18 cellular contexts compared by ENCODE assay signal in the genomic region with DNA sequence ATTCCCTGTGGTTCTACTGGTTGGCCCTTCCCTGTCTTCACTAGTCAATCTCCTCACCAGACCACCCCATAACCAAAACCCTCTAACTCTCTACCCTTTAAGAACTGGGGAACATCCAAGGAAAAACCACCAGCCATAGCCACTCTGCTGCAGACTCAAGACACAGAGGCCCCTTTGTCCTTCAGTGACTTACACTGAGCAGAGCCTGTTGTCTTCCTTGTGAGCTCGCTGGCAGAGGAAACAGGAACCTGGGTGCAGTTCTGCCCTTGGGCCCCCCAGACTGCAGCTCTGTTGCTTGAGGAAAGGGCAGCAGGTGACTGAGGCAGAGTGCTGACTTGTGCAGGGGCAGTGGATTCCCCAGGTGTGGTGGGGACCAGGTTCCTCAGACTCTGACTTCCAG. TPM values are rescaled to one million over a fixed set of nuclear protein-coding genes. Genes with fewer than 3 reads are reported as not detected.
DNase-seq lines count a peak whose midpoint lies in the region; ATAC-seq and TF ChIP-seq lines count a peak whose summit lies in the region.
"Had no signal": no experiment of that assay in that cellular context is flagged by ENCODE, and none has a peak within 500 bp of the region (broad histone marks: within the 10 kb centered on the region; RNA-seq: fewer than 3 reads in every experiment).

No MANE protein-coding gene starts in this region.

- H3K27ac ChIP-seq in breast epithelium (peak overlapping the region; percentile 28 to 66), mammary epithelial cell (ENCODE audit: insufficient read depth, low read depth, low read length) (no peak overlapping the region), substantia nigra (ENCODE audit: low read depth, low read length, poor library complexity, severe bottlenecking) (peak overlapping the region; percentile 21), spleen (peak overlapping the region in 4 of 8 donors; percentile 22 to 53 (median 40))
- H3K27ac ChIP-seq: ascending aorta, sigmoid colon, thoracic aorta had no signal

- peak overlapping the region; percentile 81 for H3K27ac Mint-ChIP-seq in activated CD4-positive, alpha-beta memory T cell treated with anti-CD3 and anti-CD28 coated beads for 36 hours

- in situ Hi-C loops in mammary epithelial cell (cut with MboI; ENCODE audit: low sequenced_read_pairs in 2 of 2) = loop anchor here in 1 of 2 donors (10.0 kb wide), 1 partner anchor 194 kb away; no protein-coding TSS in a partner anchor

- H4K20me1 ChIP-seq in mammary epithelial cell (ENCODE audit: insufficient read depth, low read length) = no peaks in the 10 kb centered on the region

- peak in 1 of 2 donors; percentile 45 for DNase-seq in breast epithelium (ENCODE audit: low spot score in 2 of 2)
- no peak for DNase-seq in mammary epithelial cell
- DNase-seq in activated CD4-positive, alpha-beta memory T cell treated with anti-CD3 and anti-CD28 coated beads for 36 hours = peak; percentile 11
- DNase-seq in foreskin melanocyte = peak; percentile 73
- DNase-seq in substantia nigra (lab: John Stamatoyannopoulos, UW) = peak in 18 of 49 donors; percentile 2 to 47 (median 8)
- DNase-seq in spleen = no peak
- no peak for DNase-seq in RKO (ENCODE audit: low spot score)
- DNase-seq: activated CD4-positive, alpha-beta T cell treated with anti-CD3 and anti-CD28 coated beads for 1 hour; NCI-H2029; NCI-H510A treated with DMSO at 0.1 percent for 48 hours; Right ventricle myocardium superior; sigmoid colon; stimulated activated CD4-positive, alpha-beta T cell treated with anti-CD3 and anti-CD28 coated beads, Interleukin-2, amount 100 ng/mL, for 24 hours had no signal

- H3K4me3 Mint-ChIP-seq in activated CD4-positive, alpha-beta memory T cell treated with anti-CD3 and anti-CD28 coated beads for 36 hours = peak overlapping the region; percentile 2

- H3K36me3 ChIP-seq in breast epithelium = peaks cover 4% of the 10 kb centered on the region
- peaks cover 38% of the 10 kb centered on the region for H3K36me3 ChIP-seq in mammary epithelial cell (ENCODE audit: insufficient read depth, low read length)
- peaks cover 0 to 100% (median 89%) of the 10 kb centered on the region in 6 donors for H3K36me3 ChIP-seq in spleen

- no peaks in the 10 kb centered on the region for H3K4me1 ChIP-seq in breast epithelium
- H3K4me1 ChIP-seq in mammary epithelial cell (ENCODE audit: insufficient read depth, low read length) = no peaks in the 10 kb centered on the region
- H3K4me1 ChIP-seq in spleen = peaks cover 5 to 81% (median 49%) of the 10 kb centered on the region in 6 donors
- H3K4me1 ChIP-seq: ascending aorta had no signal

- H3K4me2 ChIP-seq in mammary epithelial cell (ENCODE audit: insufficient read depth, low read depth, low read length) = no peak overlapping the region

- no peaks in the 10 kb centered on the region for H3K9me3 Mint-ChIP-seq in activated CD4-positive, alpha-beta memory T cell treated with anti-CD3 and anti-CD28 coated beads for 36 hours

- 100% methylated on average over 1 of the region's 1 CpG for WGBS in mammary epithelial cell (ENCODE audit: low coverage, missing lambda C conversion rate)
- WGBS in spleen, 5 donors = 23 to 58% (median 50%) methylated on average over 1 of the region's 1 CpG

- peaks cover 8% of the 10 kb centered on the region for H3K79me2 ChIP-seq in mammary epithelial cell (ENCODE audit: insufficient read depth, low read length)

- CTCF ChIA-PET in mammary epithelial cell (lab: Charles Lee; ENCODE audit: low non-redundant PET) = no interaction called here
- CTCF ChIA-PET in activated CD4-positive, alpha-beta memory T cell treated with anti-CD3 and anti-CD28 coated beads for 36 hours (lab: Charles Lee) = no interaction called here

- POLR2A ChIA-PET in activated CD4-positive, alpha-beta memory T cell treated with anti-CD3 and anti-CD28 coated beads for 36 hours (lab: Charles Lee) = interaction anchor here (0.6 to 2.0 kb wide), 2 partner anchors 9 to 65 kb away, joined by 3 to 7 read pairs; no protein-coding TSS in a partner anchor

- ATAC-seq in GM21381 (IDR thresholded peaks at IDR 0.05; ENCODE audit: unreplicated experiment) = no peak
- ATAC-seq: left lobe of liver had no signal

- H3K36me3 Mint-ChIP-seq in activated CD4-positive, alpha-beta memory T cell treated with anti-CD3 and anti-CD28 coated beads for 36 hours = peaks cover 78% of the 10 kb centered on the region

- no peak overlapping the region for H3K9ac ChIP-seq in mammary epithelial cell (ENCODE audit: insufficient read depth, low read length)

- H3K9me3 ChIP-seq in breast epithelium (no peaks in the 10 kb centered on the region), mammary epithelial cell (replicated peaks; ENCODE audit: insufficient read depth, low read length) (no peaks in the 10 kb centered on the region), spleen (no peaks in the 10 kb centered on the region)
- H3K9me3 ChIP-seq: ascending aorta, sigmoid colon, thoracic aorta had no signal

- TF ChIP-seq CTCF in breast epithelium (IDR thresholded peaks at IDR 0.05) (no peak), mammary epithelial cell (conservative IDR thresholded peaks at IDR 0.05 in 1 of 2, IDR thresholded peaks at IDR 0.05 in 1 of 2; ENCODE audit: extremely low read depth in 1 of 2, insufficient read depth in 1 of 2, low read depth in 1 of 2, low read length in 2 of 2) (no peak), spleen (IDR thresholded peaks at IDR 0.05 in 8 of 11, conservative IDR thresholded peaks at IDR 0.05 in 3 of 11) (no peak)

- no peaks in the 10 kb centered on the region for H3K27me3 Mint-ChIP-seq in activated CD4-positive, alpha-beta memory T cell treated with anti-CD3 and anti-CD28 coated beads for 36 hours

- no peak for TF ChIP-seq POLR2A in breast epithelium (IDR thresholded peaks at IDR 0.05)
- TF ChIP-seq POLR2A in spleen (IDR thresholded peaks at IDR 0.05) = no peak

- intact Hi-C loops in breast epithelium (cut with DNase I; ENCODE audit: low total_unique reads) = no loop called here
- intact Hi-C loops in mammary epithelial cell (cut with micrococcal nuclease) = no loop called here
- intact Hi-C loops in activated CD4-positive, alpha-beta memory T cell treated with anti-CD3 and anti-CD28 coated beads for 36 hours (cut with micrococcal nuclease) = no loop called here
- intact Hi-C loops in spleen (cut with DNase I; ENCODE audit: low total_unique reads) = loop anchor here (10.0 kb wide), 1 partner anchor 46 kb away; no protein-coding TSS in a partner anchor

- H3K4me3 ChIP-seq in breast epithelium (no peak overlapping the region), mammary epithelial cell (replicated peaks in 1 of 3; ENCODE audit: insufficient read depth in 1 of 3, low read depth in 2 of 3, low read length in 3 of 3) (no peak overlapping the region), spleen (no peak overlapping the region)
- H3K4me3 ChIP-seq: ascending aorta, sigmoid colon, thoracic aorta had no signal

- dilution Hi-C loops in mammary epithelial cell (cut with HindIII; ENCODE audit: low sequenced_read_pairs) = no loop called here

- no peak overlapping the region for H2AFZ ChIP-seq in mammary epithelial cell (ENCODE audit: low read depth, low read length)

- BruUV-seq in mammary epithelial cell (replicated peaks; lab: Mats Ljungman, UMichigan) = no TSS peak

- H3K4me1 Mint-ChIP-seq in activated CD4-positive, alpha-beta memory T cell treated with anti-CD3 and anti-CD28 coated beads for 36 hours (ENCODE audit: low read depth) = peaks cover 63% of the 10 kb centered on the region

- H3K27me3 ChIP-seq in breast epithelium = no peaks in the 10 kb centered on the region
- no peaks in the 10 kb centered on the region for H3K27me3 ChIP-seq in mammary epithelial cell (ENCODE audit: insufficient read depth, low read length)
- H3K27me3 ChIP-seq in spleen (replicated peaks in 1 of 7) = no peaks in the 10 kb centered on the region
- H3K27me3 ChIP-seq: ascending aorta, sigmoid colon had no signal

RNA-seq across cellular contexts. Expression of gene ZC3HAV1, which starts 30.6 kb away (rescaled TPM):
- 10 to 100 TPM; 22.1 to 41.3 (median 37.7) TPM for total RNA-seq in breast epithelium
- 10 to 100 TPM; 23.6 to 50.5 TPM for total RNA-seq in mammary epithelial cell
- 24.2 TPM for polyA plus RNA-seq in mammary epithelial cell
- 35.7 TPM for polyA minus RNA-seq in mammary epithelial cell
- 10 to 100 TPM; 99.3 to 99.6 TPM for total RNA-seq in activated CD4-positive, alpha-beta memory T cell treated with anti-CD3 and anti-CD28 coated beads for 36 hours
- total RNA-seq in spleen = 10 to 100 TPM; 53.4 to 82.4 (median 68.3) TPM
- 10 to 100 TPM; 12.7 to 19.0 (median 13.0) TPM for polyA plus RNA-seq in spleen

RNA-seq across cellular contexts. Expression of gene ZC3HAV1L, which starts 43.1 kb away (rescaled TPM):
- total RNA-seq in breast epithelium = 10 to 100 TPM; 12.5 to 24.9 (median 19.3) TPM
- 10 to 100 TPM in 1 of 2 donors, 1 to 10 TPM in 1; 9.9 to 14.8 TPM for total RNA-seq in mammary epithelial cell
- polyA plus RNA-seq in mammary epithelial cell = 9.5 TPM
- 15.9 TPM for polyA minus RNA-seq in mammary epithelial cell
- 10 to 100 TPM; 11.8 to 14.7 TPM for total RNA-seq in activated CD4-positive, alpha-beta memory T cell treated with anti-CD3 and anti-CD28 coated beads for 36 hours
- 10 to 100 TPM; 11.1 to 27.7 (median 12.9) TPM for total RNA-seq in spleen
- polyA plus RNA-seq in spleen = under 1 TPM; 0.08 to 0.93 (median 0.15) TPM
- total RNA-seq: osteocyte had no signal

Comparison
In these comparisons a context has a peak if more than half of its experiments do, and no peak if none do; other contexts are left out.
1. DNase-seq: peak in activated CD4-positive, alpha-beta memory T cell treated with anti-CD3 and anti-CD28 coated beads for 36 hours (single experiment) and foreskin melanocyte (single experiment); none in mammary epithelial cell (single experiment), spleen (single experiment) and RKO (single experiment).